ENCODE assay signal across 9 cellular contexts in genomic region chr2:231621051-231621879, GRCh38. TPM values are rescaled to one million over a fixed set of nuclear protein-coding genes. Genes with fewer than 3 reads are reported as not detected.
DNase-seq lines count a peak whose midpoint lies in the region; ATAC-seq and TF ChIP-seq lines count a peak whose summit lies in the region.
"Had no signal": no experiment of that assay in that cellular context is flagged by ENCODE, and none has a peak within 500 bp of the region (broad histone marks: within the 10 kb centered on the region; RNA-seq: fewer than 3 reads in every experiment).

No MANE protein-coding gene starts in this region.

- ATAC-seq in gastroesophageal sphincter (peak; percentile 48), SK-N-SH treated with all-trans-retinoic acid at 6 μM for 48 hours (no peak), HG02852 (IDR thresholded peaks at IDR 0.05; ENCODE audit: unreplicated experiment) (no peak), GM18519 (IDR thresholded peaks at IDR 0.05; ENCODE audit: low FRiP score, unreplicated experiment) (no peak)

- DNase-seq in G401 (ENCODE audit: low spot score) = peak; percentile 70
- DNase-seq in NCI-H526 treated with DMSO at 0.1 percent for 48 hours (lab: John Stamatoyannopoulos, UW) = peak; percentile 43
- DNase-seq in retina = peak; percentile 67
- no peak for DNase-seq in tibial artery

- TF ChIP-seq CTCF in gastroesophageal sphincter (IDR thresholded peaks at IDR 0.05) = no peak
- TF ChIP-seq CTCF in tibial artery (IDR thresholded peaks at IDR 0.05) = no peak

- no peaks in the 10 kb centered on the region for H3K36me3 ChIP-seq in gastroesophageal sphincter
- H3K36me3 ChIP-seq in tibial artery = no peaks in the 10 kb centered on the region

- H3K27me3 ChIP-seq in gastroesophageal sphincter = no peaks in the 10 kb centered on the region
- H3K27me3 ChIP-seq in tibial artery = no peaks in the 10 kb centered on the region

- H3K27ac ChIP-seq in gastroesophageal sphincter (peak overlapping the region in 3 of 4 donors; percentile 56 to 72 (median 59)), tibial artery (no peak overlapping the region)

- H3K4me3 ChIP-seq in gastroesophageal sphincter (peak overlapping the region in 1 of 2 donors; percentile 34), tibial artery (no peak overlapping the region)

- intact Hi-C loops in tibial artery (cut with DNase I; ENCODE audit: low total_unique reads) = no loop called here

- TF ChIP-seq EP300 in gastroesophageal sphincter (IDR thresholded peaks at IDR 0.05) = no peak

- H3K9me3 ChIP-seq in gastroesophageal sphincter (no peaks in the 10 kb centered on the region), tibial artery (no peaks in the 10 kb centered on the region)

- 31% methylated on average over 14 of the region's 25 CpGs; no CpG with 5 or more reads in 1 of the 2 donors for WGBS in gastroesophageal sphincter (ENCODE audit: low coverage in 1 of 2), 2 donors

- peaks cover 0 to 15% (median 0%) of the 10 kb centered on the region in 3 donors for H3K4me1 ChIP-seq in gastroesophageal sphincter
- H3K4me1 ChIP-seq in tibial artery = peaks cover 0 to 19% (median 9%) of the 10 kb centered on the region in 4 donors

- in situ Hi-C loops in G401 (cut with HindIII; ENCODE audit: low sequenced_read_pairs) = no loop called here

- no peak for TF ChIP-seq POLR2A in gastroesophageal sphincter (IDR thresholded peaks at IDR 0.05)

TF ChIP-seq in SK-N-SH treated with all-trans-retinoic acid at 6 μM for 48 hours, 23 proteins besides CTCF, POLR2A, EP300 and RAD21:
- no peak for TF ChIP-seq SNAI2 (CRISPR knock-in tag; IDR thresholded peaks at IDR 0.05)
- no peak for TF ChIP-seq ESRRG (CRISPR knock-in tag; IDR thresholded peaks at IDR 0.05)
- TF ChIP-seq BACH2 (CRISPR knock-in tag; IDR thresholded peaks at IDR 0.05; ENCODE audit: borderline replicate concordance) = no peak
- no peak for TF ChIP-seq ARNTL (CRISPR knock-in tag; IDR thresholded peaks at IDR 0.05; ENCODE audit: borderline replicate concordance, low read depth)
- no peak for TF ChIP-seq POU6F1 (CRISPR knock-in tag; IDR thresholded peaks at IDR 0.05; ENCODE audit: borderline replicate concordance, low read depth)
- no peak for TF ChIP-seq PATZ1 (CRISPR knock-in tag; IDR thresholded peaks at IDR 0.05; ENCODE audit: borderline replicate concordance)
- no peak for TF ChIP-seq ZNF70 (CRISPR knock-in tag; IDR thresholded peaks at IDR 0.05)

RNA-seq across cellular contexts. Expression of gene TEX44, which starts 28.6 kb away (rescaled TPM):
- not detected in 2 replicates for total RNA-seq in G401 (2014; rRNA removed; shearing (Covaris generic))
- total RNA-seq in gastroesophageal sphincter = not detected
- total RNA-seq: bronchial epithelial cell had no signal

Comparison
In these comparisons a context has a peak if more than half of its experiments do, and no peak if none do; other contexts are left out.
1. DNase-seq: peak in G401 (single experiment), NCI-H526 treated with DMSO at 0.1 percent for 48 hours (single experiment) and retina (single experiment); none in tibial artery (0 of 2).
2. H3K27ac ChIP-seq: peak in gastroesophageal sphincter (3 of 4); none in tibial artery (0 of 2).